In genomic region chr10:13945760-13946460, GRCh38 we compare ENCODE assay signal across 16 cellular contexts.
DNase-seq lines count a peak whose midpoint lies in the region; ATAC-seq and TF ChIP-seq lines count a peak whose summit lies in the region.
"Had no signal": no experiment of that assay in that cellular context is flagged by ENCODE, and none has a peak within 500 bp of the region (broad histone marks: within the 10 kb centered on the region; RNA-seq: fewer than 3 reads in every experiment).

No MANE protein-coding gene starts in this region.

- no peaks in the 10 kb centered on the region for H4K20me1 ChIP-seq in SK-N-SH (ENCODE audit: insufficient read depth)

- H3K79me1 ChIP-seq in mesenchymal stem cell (replicated peaks; ENCODE audit: low read length, poor library complexity, severe bottlenecking): no peaks in the 10 kb centered on the region

- peaks cover 11% of the 10 kb centered on the region for H3K79me2 ChIP-seq in SK-N-SH (ENCODE audit: insufficient read depth)

- H2BK12ac ChIP-seq in mesenchymal stem cell (ENCODE audit: low read length in 2 of 2): peak overlapping the region; percentile 70 to 94

- TF ChIP-seq RAD21 in SK-N-SH (IDR thresholded peaks at IDR 0.05; ENCODE audit: low read length): 0 out of 2 replicates have a peak, but pooled peaks have one; percentile 5

- H2AK5ac ChIP-seq in mesenchymal stem cell (ENCODE audit: low read length, severe bottlenecking): peak overlapping the region; percentile 10

- TF ChIP-seq CTCF in SK-N-SH (IDR thresholded peaks at IDR 0.05) (no peak), esophagus muscularis mucosa (IDR thresholded peaks at IDR 0.05) (no peak), transverse colon (IDR thresholded peaks at IDR 0.05) (no peak), GM10266 (IDR thresholded peaks at IDR 0.05; ENCODE audit: control insufficient read depth, insufficient read depth, low read depth, missing control alignments) (no peak)

- H3K14ac ChIP-seq in mesenchymal stem cell (ENCODE audit: low read length in 2 of 2): no peak overlapping the region

- no peaks in the 10 kb centered on the region for H3K36me3 ChIP-seq in SK-N-SH (replicated peaks in 1 of 2; ENCODE audit: control insufficient read depth in 1 of 2, insufficient read depth in 2 of 2, low read length in 1 of 2)
- no peaks in the 10 kb centered on the region for H3K36me3 ChIP-seq in esophagus muscularis mucosa
- H3K36me3 ChIP-seq in mesenchymal stem cell (ENCODE audit: control insufficient read depth in 1 of 2, insufficient read depth in 2 of 2, low read depth in 1 of 2, low read length in 2 of 2): no peaks in the 10 kb centered on the region
- no peaks in the 10 kb centered on the region for H3K36me3 ChIP-seq in transverse colon

- H3K9me3 ChIP-seq in SK-N-SH: no peaks in the 10 kb centered on the region
- no peaks in the 10 kb centered on the region for H3K9me3 ChIP-seq in esophagus muscularis mucosa
- no peaks in the 10 kb centered on the region for H3K9me3 ChIP-seq in mesenchymal stem cell (ENCODE audit: control insufficient read depth, low read length)
- H3K9me3 ChIP-seq in transverse colon: no peaks in the 10 kb centered on the region

- H3K18ac ChIP-seq in mesenchymal stem cell (ENCODE audit: low read depth in 1 of 2, low read length in 2 of 2): peak overlapping the region; percentile 58 to 95

- H3K9ac ChIP-seq in SK-N-SH (no peak overlapping the region), mesenchymal stem cell (ENCODE audit: low read length) (no peak overlapping the region)

- no peaks in the 10 kb centered on the region for H3K9me2 ChIP-seq in SK-N-SH

- H3F3A ChIP-seq in SK-N-SH (replicated peaks; ENCODE audit: insufficient read depth): peaks cover 21% of the 10 kb centered on the region

- peak overlapping the region; percentile 94 for H4K8ac ChIP-seq in mesenchymal stem cell (ENCODE audit: low read length)

- in situ Hi-C loops in transverse colon (cut with MboI; ENCODE audit: low pct_ligation_motif_present in 1 of 4, low pct_unique_long_range_greater_than_20kb in 1 of 4, low sequenced_read_pairs in 3 of 4): no loop called here

- 78% methylated on average over 7 of the region's 7 CpGs for WGBS in SK-N-SH (ENCODE audit: low lambda C conversion rate)
- 75% methylated on average over 7 of the region's 7 CpGs for WGBS in esophagus muscularis mucosa
- WGBS in mesenchymal stem cell: 22% methylated on average over 7 of the region's 7 CpGs
- WGBS in transverse colon (ENCODE audit: low coverage in 1 of 2), 2 donors: 19 to 55% methylated on average over 2 to 7 of the region's 7 CpGs

- no peak overlapping the region for H2AFZ ChIP-seq in SK-N-SH (ENCODE audit: low read depth)
- H2AFZ ChIP-seq in mesenchymal stem cell (ENCODE audit: low read depth, low read length): no peak overlapping the region

- no peak overlapping the region for H2BK5ac ChIP-seq in mesenchymal stem cell (ENCODE audit: low read depth, low read length, poor library complexity, severe bottlenecking)

- H2BK15ac ChIP-seq in mesenchymal stem cell (ENCODE audit: low read depth, poor library complexity, severe bottlenecking): peak overlapping the region; percentile 5

- DNase-seq in SK-N-SH: no peak
- DNase-seq in esophagus muscularis mucosa (ENCODE audit: extremely low spot score): no peak
- DNase-seq in mesenchymal stem cell: peak; percentile 89
- DNase-seq in transverse colon: no peak
- DNase-seq in GM10266 (ENCODE audit: extremely low spot score): no peak
- no peak for DNase-seq in NCI-H2107 treated with DMSO at 0.1 percent for 48 hours (lab: John Stamatoyannopoulos, UW; ENCODE audit: unreplicated experiment)
- DNase-seq: 8988T; activated CD8-positive, alpha-beta memory T cell treated with anti-CD3 and anti-CD28 coated beads for 24 hours; activated naive CD4-positive, alpha-beta T cell treated with anti-CD3 and anti-CD28 coated beads, Interleukin-2, amount 50 U/mL, for 16 hours; KG1; NCI-H1930; stimulated activated CD4-positive, alpha-beta T cell treated with anti-CD3 and anti-CD28 coated beads, Interleukin-4, amount 100 ng/mL, for 1 hour; T-helper 2 cell had no signal

- H4K91ac ChIP-seq in mesenchymal stem cell (ENCODE audit: low read length): peak overlapping the region; percentile 80

- H3K27me3 ChIP-seq in SK-N-SH (ENCODE audit: insufficient read depth) (no peaks in the 10 kb centered on the region), esophagus muscularis mucosa (no peaks in the 10 kb centered on the region), mesenchymal stem cell (ENCODE audit: control insufficient read depth in 1 of 2, insufficient read depth in 1 of 2, low read length in 2 of 2) (no peaks in the 10 kb centered on the region), transverse colon (no peaks in the 10 kb centered on the region)

- H3K4me1 ChIP-seq in SK-N-SH (ENCODE audit: control insufficient read depth in 1 of 2, insufficient read depth in 2 of 2, low read depth in 1 of 2, low read length in 1 of 2) (peaks cover 5 to 11% of the 10 kb centered on the region in 2 experiments; a peak in 3 of 4 replicates), esophagus muscularis mucosa (peaks cover 7 to 21% (median 18%) of the 10 kb centered on the region in 4 donors), mesenchymal stem cell (ENCODE audit: control insufficient read depth, insufficient read depth, low read depth, low read length) (peaks cover 5% of the 10 kb centered on the region), transverse colon (peaks cover 0 to 11% (median 3%) of the 10 kb centered on the region in 4 donors)

- ATAC-seq in SK-N-SH treated with all-trans-retinoic acid at 6 μM for 48 hours: no peak
- no peak for ATAC-seq in GM21515 (IDR thresholded peaks at IDR 0.05; ENCODE audit: unreplicated experiment)
- ATAC-seq: GM12878 had no signal

- CTCF ChIA-PET in SK-N-SH (lab: Yijun Ruan, JAX): interaction anchor here (0.6 kb wide), 1 partner anchor 260 kb away, joined by 3 read pairs; no protein-coding TSS in a partner anchor

- H3K4ac ChIP-seq in mesenchymal stem cell (ENCODE audit: low read depth in 1 of 2, low read length in 2 of 2): peak overlapping the region; percentile 16 to 84

- H2BK120ac ChIP-seq in mesenchymal stem cell (ENCODE audit: low read depth, low read length): peak overlapping the region; percentile 67

- no peak overlapping the region for H3K23ac ChIP-seq in mesenchymal stem cell (ENCODE audit: low read length in 2 of 2)

- TF ChIP-seq EP300 in SK-N-SH (IDR thresholded peaks at IDR 0.05; ENCODE audit: borderline replicate concordance in 1 of 2, low read depth in 1 of 2, low read length in 1 of 2) (no peak), esophagus muscularis mucosa (IDR thresholded peaks at IDR 0.05) (no peak), transverse colon (IDR thresholded peaks at IDR 0.05; ENCODE audit: low read depth) (no peak)

- POLR2A ChIA-PET in SK-N-SH (lab: Yijun Ruan, JAX): no interaction called here

- no peak overlapping the region for H3K27ac ChIP-seq in SK-N-SH (ENCODE audit: low read depth in 2 of 2, low read length in 1 of 2)
- peak overlapping the region in 3 of 4 donors; percentile 14 to 47 (median 46) for H3K27ac ChIP-seq in esophagus muscularis mucosa (replicated peaks in 1 of 4)
- no peak overlapping the region for H3K27ac ChIP-seq in mesenchymal stem cell (ENCODE audit: low read length, poor library complexity, severe bottlenecking)
- H3K27ac ChIP-seq in transverse colon: peak overlapping the region in 3 of 4 donors; percentile 9 to 34 (median 34)

- TF ChIP-seq POLR2A in esophagus muscularis mucosa (IDR thresholded peaks at IDR 0.05; ENCODE audit: low read depth) (no peak), transverse colon (IDR thresholded peaks at IDR 0.05) (no peak)

- intact Hi-C loops in esophagus muscularis mucosa (cut with DNase I) (no loop called here), transverse colon (cut with DNase I; ENCODE audit: low total_unique reads) (no loop called here)

- H3K4me2 ChIP-seq in SK-N-SH (no peak overlapping the region), mesenchymal stem cell (ENCODE audit: low read length, poor library complexity, severe bottlenecking) (no peak overlapping the region)

- H3K4me3 ChIP-seq in SK-N-SH (ENCODE audit: low read depth in 2 of 2, low read length in 1 of 2): no peak overlapping the region
- H3K4me3 ChIP-seq in esophagus muscularis mucosa: no peak overlapping the region
- H3K4me3 ChIP-seq in mesenchymal stem cell (ENCODE audit: insufficient read depth in 1 of 2, low read depth in 1 of 2, low read length in 2 of 2): no peak overlapping the region
- H3K4me3 ChIP-seq in transverse colon: no peak overlapping the region
- H3K4me3 ChIP-seq: GM12878 had no signal

TF ChIP-seq in SK-N-SH, 30 proteins besides CTCF, POLR2A, EP300 and RAD21 (continues in another document):
- TF ChIP-seq PBX3 (IDR thresholded peaks at IDR 0.05) (no peak), CHD2 (IDR thresholded peaks at IDR 0.05; ENCODE audit: low read length, partially characterized antibody) (no peak), SIN3A (IDR thresholded peaks at IDR 0.05; ENCODE audit: borderline replicate concordance, low read depth, low read length) (no peak), GABPA (IDR thresholded peaks at IDR 0.05; ENCODE audit: low read depth) (no peak), JUND (IDR thresholded peaks at IDR 0.05) (no peak)

TF ChIP-seq in SK-N-SH treated with all-trans-retinoic acid at 6 μM for 48 hours, 23 proteins besides CTCF, POLR2A, EP300 and RAD21 (continues in another document):
- no peak for TF ChIP-seq RARB (CRISPR knock-in tag; IDR thresholded peaks at IDR 0.05)
- no peak for TF ChIP-seq CSRNP3 (CRISPR knock-in tag; IDR thresholded peaks at IDR 0.05)
- no peak for TF ChIP-seq CREB5 (CRISPR knock-in tag; IDR thresholded peaks at IDR 0.05; ENCODE audit: low read depth)

Comparison
In these comparisons a context has a peak if more than half of its experiments do, and no peak if none do; other contexts are left out.
1. H3K27ac ChIP-seq: peak in esophagus muscularis mucosa (3 of 4) and transverse colon (3 of 4); none in SK-N-SH (0 of 2) and mesenchymal stem cell (single experiment).